ENCODE assay signal across 8 cellular contexts in genomic region chr22:23263651-23264555, GRCh38.
DNase-seq lines count a peak whose midpoint lies in the region; ATAC-seq and TF ChIP-seq lines count a peak whose summit lies in the region.

No MANE protein-coding gene starts in this region.

- 0 out of 2 replicates have a peak, but pooled peaks cover 4% of the 10 kb centered on the region for H3F3A ChIP-seq in GM23338 (replicated peaks; ENCODE audit: low read depth)

- H3K79me2 ChIP-seq in GM23338 (replicated peaks; ENCODE audit: insufficient read depth) = peaks cover 23% of the 10 kb centered on the region

- H3K4me3 Mint-ChIP-seq in GM23338 = no peak overlapping the region
- H3K4me3 Mint-ChIP-seq in dendritic cell treated with granulocyte-macrophage colony-stimulating factor and Interleukin-4, amounts not matched to agents 40 ng/mL and 50 ng/mL, for 4 days = no peak overlapping the region

- intact Hi-C loops in dendritic cell treated with granulocyte-macrophage colony-stimulating factor and Interleukin-4, amounts not matched to agents 40 ng/mL and 50 ng/mL, for 4 days (cut with micrococcal nuclease) = no loop called here

- peaks cover 19% of the 10 kb centered on the region for H3K4me1 ChIP-seq in GM23338 (ENCODE audit: insufficient read depth)

- peak overlapping the region; percentile 16; the same call in 1 of the 2 replicates for H3K27ac Mint-ChIP-seq in GM23338
- peak overlapping the region; percentile 23 for H3K27ac Mint-ChIP-seq in dendritic cell treated with granulocyte-macrophage colony-stimulating factor and Interleukin-4, amounts not matched to agents 40 ng/mL and 50 ng/mL, for 4 days

- H2AFZ ChIP-seq in GM23338 = no peak overlapping the region

- H3K9me2 ChIP-seq in GM23338 (ENCODE audit: insufficient read depth) = no peaks in the 10 kb centered on the region

- no peak overlapping the region for H3K4me2 ChIP-seq in GM23338

- ATAC-seq in GM23338 = no peak

- H3K36me3 ChIP-seq in GM23338 (ENCODE audit: insufficient read depth) = no peaks in the 10 kb centered on the region

- DNase-seq in GM23338 (ENCODE audit: low spot score) (no peak), D341Med (ENCODE audit: low spot score) (no peak), NCI-H2081 treated with DMSO at 0.1 percent for 48 hours (lab: John Stamatoyannopoulos, UW) (no peak), NCI-H526 treated with DMSO at 0.1 percent for 48 hours (lab: John Stamatoyannopoulos, UW) (no peak), dedifferentiated amniotic fluid mesenchymal stem cell (ENCODE audit: extremely low spot score) (no peak)
- DNase-seq in activated CD4-positive, alpha-beta T cell treated with anti-CD3 and anti-CD28 coated beads, Interleukin-2, amount 50 U/mL, for 48 hours = peak; percentile 31 to 32
- peak; percentile 49 to 52 for DNase-seq in stimulated activated CD8-positive, alpha-beta memory T cell treated with anti-CD3 and anti-CD28 coated beads, Interleukin-15, amount 100 ng/mL, for 4 hours (ENCODE audit: low read depth in 2 of 2)

- TF ChIP-seq CTCF in GM23338 (conservative IDR thresholded peaks at IDR 0.05; ENCODE audit: low read depth in 2 of 2) = no peak

- H3K27ac ChIP-seq in GM23338 (ENCODE audit: low read depth) = no peak overlapping the region

- no peaks in the 10 kb centered on the region for H3K27me3 ChIP-seq in GM23338 (ENCODE audit: insufficient read depth)

- H3K36me3 Mint-ChIP-seq in GM23338 (ENCODE audit: low read depth) = peaks cover 50% of the 10 kb centered on the region
- peaks cover 95% of the 10 kb centered on the region for H3K36me3 Mint-ChIP-seq in dendritic cell treated with granulocyte-macrophage colony-stimulating factor and Interleukin-4, amounts not matched to agents 40 ng/mL and 50 ng/mL, for 4 days (ENCODE audit: low read depth)

- peaks cover 18% of the 10 kb centered on the region for H4K20me1 ChIP-seq in GM23338 (replicated peaks; ENCODE audit: insufficient read depth)

- H3K4me1 Mint-ChIP-seq in GM23338 = peaks cover 43% of the 10 kb centered on the region
- peaks cover 12% of the 10 kb centered on the region for H3K4me1 Mint-ChIP-seq in dendritic cell treated with granulocyte-macrophage colony-stimulating factor and Interleukin-4, amounts not matched to agents 40 ng/mL and 50 ng/mL, for 4 days (ENCODE audit: low read depth)

- H3K9me3 Mint-ChIP-seq in GM23338 = no peaks in the 10 kb centered on the region; the same call in 2 of the 3 replicates
- no peaks in the 10 kb centered on the region for H3K9me3 Mint-ChIP-seq in dendritic cell treated with granulocyte-macrophage colony-stimulating factor and Interleukin-4, amounts not matched to agents 40 ng/mL and 50 ng/mL, for 4 days

- no peak overlapping the region for H3K4me3 ChIP-seq in GM23338

- peaks cover 15% of the 10 kb centered on the region for H3K27me3 Mint-ChIP-seq in GM23338 (ENCODE audit: insufficient read depth, low read depth, poor library complexity)
- no peaks in the 10 kb centered on the region for H3K27me3 Mint-ChIP-seq in dendritic cell treated with granulocyte-macrophage colony-stimulating factor and Interleukin-4, amounts not matched to agents 40 ng/mL and 50 ng/mL, for 4 days

TF ChIP-seq in GM23338, 12 proteins besides CTCF, POLR2A, EP300 and RAD21 (continues in another document):
- TF ChIP-seq EZH2phosphoT487 (IDR thresholded peaks at IDR 0.05; ENCODE audit: unreplicated experiment) (no peak), STAT1 (IDR thresholded peaks at IDR 0.05; ENCODE audit: unreplicated experiment) (no peak), CREB1 (CRISPR knock-in tag; IDR thresholded peaks at IDR 0.05; ENCODE audit: low read depth) (no peak), NANOG (IDR thresholded peaks at IDR 0.05; ENCODE audit: borderline replicate concordance) (no peak), ETS1 (IDR thresholded peaks at IDR 0.05) (no peak), ZNF114 (CRISPR knock-in tag; IDR thresholded peaks at IDR 0.05) (no peak), REST (IDR thresholded peaks at IDR 0.05; ENCODE audit: unreplicated experiment) (no peak), POLR2AphosphoS5 (IDR thresholded peaks at IDR 0.05; ENCODE audit: low read depth) (no peak)

Comparison
In these comparisons a context has a peak if more than half of its experiments do, and no peak if none do; other contexts are left out.
1. DNase-seq: peak in activated CD4-positive, alpha-beta T cell treated with anti-CD3 and anti-CD28 coated beads, Interleukin-2, amount 50 U/mL, for 48 hours (2 of 2) and stimulated activated CD8-positive, alpha-beta memory T cell treated with anti-CD3 and anti-CD28 coated beads, Interleukin-15, amount 100 ng/mL, for 4 hours (2 of 2); none in GM23338 (single experiment), D341Med (single experiment), NCI-H2081 treated with DMSO at 0.1 percent for 48 hours (single experiment), NCI-H526 treated with DMSO at 0.1 percent for 48 hours (single experiment) and dedifferentiated amniotic fluid mesenchymal stem cell (single experiment).